21 cellular contexts compared by ENCODE assay signal in the genomic region with DNA sequence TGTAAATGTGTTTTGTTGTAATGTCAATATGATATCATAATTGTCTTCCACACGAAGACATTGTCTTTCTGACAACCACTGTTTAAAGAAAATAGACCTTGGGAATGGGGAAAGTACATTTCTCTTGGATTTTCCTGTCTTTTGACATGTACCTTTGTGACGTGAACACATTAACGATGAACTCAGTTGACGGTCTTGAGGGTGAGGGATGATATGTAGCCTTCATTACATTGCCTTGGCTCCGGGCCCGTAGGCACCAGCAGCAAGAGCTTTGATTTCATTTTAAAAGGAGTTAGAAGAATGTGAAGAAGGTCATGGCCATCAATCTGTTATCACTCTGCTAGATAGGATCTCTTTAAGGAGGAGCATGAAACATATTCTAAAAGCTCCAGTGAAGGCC.
DNase-seq lines count a peak whose midpoint lies in the region; ATAC-seq, FAIRE-seq and TF ChIP-seq lines count a peak whose summit lies in the region.
"Had no signal": no experiment of that assay in that cellular context is flagged by ENCODE, and none has a peak within 500 bp of the region (broad histone marks: within the 10 kb centered on the region; RNA-seq: fewer than 3 reads in every experiment).

No MANE protein-coding gene starts in this region.

- H3K79me2 ChIP-seq in SK-N-SH (ENCODE audit: insufficient read depth): no peaks in the 10 kb centered on the region

- no peak for FAIRE-seq in small intestine (lab: Jason Lieb, UNC)
- FAIRE-seq: GM12891, RCC 7860 had no signal

- H3K27me3 ChIP-seq in SK-N-SH (ENCODE audit: insufficient read depth): no peaks in the 10 kb centered on the region
- H3K27me3 ChIP-seq in small intestine (ENCODE audit: control insufficient read depth in 2 of 2, insufficient read depth in 2 of 2, low read length in 2 of 2): peaks cover 0 to 3% of the 10 kb centered on the region in 2 donors

- H3K27me3 Mint-ChIP-seq in mesothelial cell of epicardium (ENCODE audit: low read depth): no peaks in the 10 kb centered on the region
- peaks cover 4% of the 10 kb centered on the region for H3K27me3 Mint-ChIP-seq in activated CD4-positive, alpha-beta memory T cell treated with anti-CD3 and anti-CD28 coated beads for 36 hours

- no peaks in the 10 kb centered on the region for H3F3A ChIP-seq in SK-N-SH (replicated peaks; ENCODE audit: insufficient read depth)

- TF ChIP-seq CTCF in SK-N-SH (IDR thresholded peaks at IDR 0.05) (no peak), mesothelial cell of epicardium (IDR thresholded peaks at IDR 0.05; ENCODE audit: unreplicated experiment) (no peak)

- DNase-seq in SK-N-SH: no peak
- peak; percentile 57 for DNase-seq in SK-N-DZ (ENCODE audit: low spot score)
- DNase-seq in mesothelial cell of epicardium (ENCODE audit: low spot score in 2 of 2, unreplicated experiment in 2 of 2): no peak
- peak; percentile 33 for DNase-seq in small intestine
- no peak for DNase-seq in NCI-H524 treated with DMSO at 0.1 percent for 48 hours (lab: John Stamatoyannopoulos, UW)
- DNase-seq in activated CD4-positive, alpha-beta memory T cell treated with anti-CD3 and anti-CD28 coated beads for 36 hours: no peak
- DNase-seq: Calu3, DMS79 treated with DMSO at 0.1 percent for 48 hours, GF-D8, GOT3, Kasumi-1, NCI-H1092 treated with DMSO at 0.1 percent for 48 hours, NCI-H1436, NCI-H187 treated with DMSO at 0.1 percent for 48 hours, NCI-H510A had no signal

- H4K20me1 ChIP-seq in SK-N-SH (ENCODE audit: insufficient read depth): no peaks in the 10 kb centered on the region

- no peak overlapping the region for H3K9ac ChIP-seq in SK-N-SH

- H3K4me3 Mint-ChIP-seq in mesothelial cell of epicardium: peak overlapping the region; percentile 17
- no peak overlapping the region for H3K4me3 Mint-ChIP-seq in activated CD4-positive, alpha-beta memory T cell treated with anti-CD3 and anti-CD28 coated beads for 36 hours

- ATAC-seq in SK-N-SH treated with all-trans-retinoic acid at 6 μM for 48 hours (peak; percentile 19; the same call in 2 of the 3 replicates), HG02623 (IDR thresholded peaks at IDR 0.05; ENCODE audit: unreplicated experiment) (no peak)

- intact Hi-C loops in activated CD4-positive, alpha-beta memory T cell treated with anti-CD3 and anti-CD28 coated beads for 36 hours (cut with micrococcal nuclease): no loop called here

- H3K4me2 ChIP-seq in SK-N-SH: no peak overlapping the region

- CTCF ChIA-PET in SK-N-SH (lab: Yijun Ruan, JAX): interaction anchor here (0.5 to 0.9 kb wide), 2 partner anchors 11 to 915 kb away, joined by 3 read pairs; no protein-coding TSS in a partner anchor
- CTCF ChIA-PET in activated CD4-positive, alpha-beta memory T cell treated with anti-CD3 and anti-CD28 coated beads for 36 hours (lab: Charles Lee): no interaction called here

- TF ChIP-seq RAD21 in SK-N-SH (IDR thresholded peaks at IDR 0.05; ENCODE audit: low read length): no peak

- H2AFZ ChIP-seq in SK-N-SH (ENCODE audit: low read depth): no peak overlapping the region

- H3K27ac ChIP-seq in SK-N-SH (ENCODE audit: low read depth in 2 of 2, low read length in 1 of 2) (no peak overlapping the region), small intestine (ENCODE audit: low read depth in 1 of 2, low read length in 1 of 2) (no peak overlapping the region)
- H3K27ac ChIP-seq: HL-60 had no signal

- H3K36me3 ChIP-seq in SK-N-SH (replicated peaks in 1 of 2; ENCODE audit: control insufficient read depth in 1 of 2, insufficient read depth in 2 of 2, low read length in 1 of 2) (no peaks in the 10 kb centered on the region), small intestine (ENCODE audit: control insufficient read depth in 2 of 2, insufficient read depth in 2 of 2, low read length in 2 of 2) (no peaks in the 10 kb centered on the region)
- H3K36me3 ChIP-seq: HAP-1 had no signal

- peak overlapping the region; percentile 80 for H3K27ac Mint-ChIP-seq in mesothelial cell of epicardium
- no peak overlapping the region for H3K27ac Mint-ChIP-seq in activated CD4-positive, alpha-beta memory T cell treated with anti-CD3 and anti-CD28 coated beads for 36 hours

- H3K4me3 ChIP-seq in SK-N-SH (ENCODE audit: low read depth in 2 of 2, low read length in 1 of 2): no peak overlapping the region
- no peak overlapping the region for H3K4me3 ChIP-seq in small intestine (ENCODE audit: low read depth in 1 of 2, low read length in 2 of 2)
- H3K4me3 ChIP-seq: HAP-1 had no signal

- TF ChIP-seq EP300 in SK-N-SH (IDR thresholded peaks at IDR 0.05; ENCODE audit: borderline replicate concordance in 1 of 2, low read depth in 1 of 2, low read length in 1 of 2): no peak

- H3K9me3 ChIP-seq in SK-N-SH (0 out of 2 replicates have a peak, but pooled peaks cover 6% of the 10 kb centered on the region), small intestine (ENCODE audit: control insufficient read depth, low read depth) (no peaks in the 10 kb centered on the region)
- H3K9me3 ChIP-seq: HAP-1 had no signal

- peaks cover 47% of the 10 kb centered on the region for H3K4me1 Mint-ChIP-seq in mesothelial cell of epicardium
- no peaks in the 10 kb centered on the region for H3K4me1 Mint-ChIP-seq in activated CD4-positive, alpha-beta memory T cell treated with anti-CD3 and anti-CD28 coated beads for 36 hours (ENCODE audit: low read depth)

- POLR2A ChIA-PET in SK-N-SH (lab: Yijun Ruan, JAX): no interaction called here
- POLR2A ChIA-PET in activated CD4-positive, alpha-beta memory T cell treated with anti-CD3 and anti-CD28 coated beads for 36 hours (lab: Charles Lee): no interaction called here

- peaks cover 10% of the 10 kb centered on the region for H3K9me3 Mint-ChIP-seq in mesothelial cell of epicardium
- H3K9me3 Mint-ChIP-seq in activated CD4-positive, alpha-beta memory T cell treated with anti-CD3 and anti-CD28 coated beads for 36 hours: peaks cover 3% of the 10 kb centered on the region

- WGBS in SK-N-SH (ENCODE audit: low lambda C conversion rate): 78% methylated on average over 6 of the region's 6 CpGs
- WGBS in small intestine, 3 donors: 19 to 51% (median 22%) methylated on average over 6 of the region's 6 CpGs

- no peaks in the 10 kb centered on the region for H3K36me3 Mint-ChIP-seq in mesothelial cell of epicardium
- H3K36me3 Mint-ChIP-seq in activated CD4-positive, alpha-beta memory T cell treated with anti-CD3 and anti-CD28 coated beads for 36 hours: no peaks in the 10 kb centered on the region

- no peaks in the 10 kb centered on the region for H3K9me2 ChIP-seq in SK-N-SH

- H3K4me1 ChIP-seq in SK-N-SH (ENCODE audit: control insufficient read depth in 1 of 2, insufficient read depth in 2 of 2, low read depth in 1 of 2, low read length in 1 of 2) (no peaks in the 10 kb centered on the region; a peak in 1 of 4 replicates), small intestine (ENCODE audit: control insufficient read depth in 2 of 2, insufficient read depth in 1 of 2, low read depth in 1 of 2, low read length in 1 of 2) (peaks cover 0 to 2% of the 10 kb centered on the region in 2 donors)
- H3K4me1 ChIP-seq: HAP-1 had no signal

TF ChIP-seq in SK-N-SH treated with all-trans-retinoic acid at 6 μM for 48 hours, 23 proteins besides CTCF, POLR2A, EP300 and RAD21 (continues in another document):
- TF ChIP-seq, protein P1, sequence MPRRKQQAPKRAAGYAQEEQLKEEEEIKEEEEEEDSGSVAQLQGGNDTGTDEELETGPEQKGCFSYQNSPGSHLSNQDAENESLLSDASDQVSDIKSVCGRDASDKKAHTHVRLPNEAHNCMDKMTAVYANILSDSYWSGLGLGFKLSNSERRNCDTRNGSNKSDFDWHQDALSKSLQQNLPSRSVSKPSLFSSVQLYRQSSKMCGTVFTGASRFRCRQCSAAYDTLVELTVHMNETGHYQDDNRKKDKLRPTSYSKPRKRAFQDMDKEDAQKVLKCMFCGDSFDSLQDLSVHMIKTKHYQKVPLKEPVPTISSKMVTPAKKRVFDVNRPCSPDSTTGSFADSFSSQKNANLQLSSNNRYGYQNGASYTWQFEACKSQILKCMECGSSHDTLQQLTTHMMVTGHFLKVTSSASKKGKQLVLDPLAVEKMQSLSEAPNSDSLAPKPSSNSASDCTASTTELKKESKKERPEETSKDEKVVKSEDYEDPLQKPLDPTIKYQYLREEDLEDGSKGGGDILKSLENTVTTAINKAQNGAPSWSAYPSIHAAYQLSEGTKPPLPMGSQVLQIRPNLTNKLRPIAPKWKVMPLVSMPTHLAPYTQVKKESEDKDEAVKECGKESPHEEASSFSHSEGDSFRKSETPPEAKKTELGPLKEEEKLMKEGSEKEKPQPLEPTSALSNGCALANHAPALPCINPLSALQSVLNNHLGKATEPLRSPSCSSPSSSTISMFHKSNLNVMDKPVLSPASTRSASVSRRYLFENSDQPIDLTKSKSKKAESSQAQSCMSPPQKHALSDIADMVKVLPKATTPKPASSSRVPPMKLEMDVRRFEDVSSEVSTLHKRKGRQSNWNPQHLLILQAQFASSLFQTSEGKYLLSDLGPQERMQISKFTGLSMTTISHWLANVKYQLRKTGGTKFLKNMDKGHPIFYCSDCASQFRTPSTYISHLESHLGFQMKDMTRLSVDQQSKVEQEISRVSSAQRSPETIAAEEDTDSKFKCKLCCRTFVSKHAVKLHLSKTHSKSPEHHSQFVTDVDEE (CRISPR knock-in tag; IDR thresholded peaks at IDR 0.05): no peak

TF ChIP-seq in SK-N-SH, 30 proteins besides CTCF, POLR2A, EP300 and RAD21 (continues in another document):
- TF ChIP-seq RFX5 (IDR thresholded peaks at IDR 0.05; ENCODE audit: low read length) (no peak), RXRA (IDR thresholded peaks at IDR 0.05; ENCODE audit: borderline replicate concordance, low read depth) (no peak), NRF1 (IDR thresholded peaks at IDR 0.05; ENCODE audit: low read depth, low read length) (no peak), CHD2 (IDR thresholded peaks at IDR 0.05; ENCODE audit: low read length, partially characterized antibody) (no peak), EZH2phosphoT487 (IDR thresholded peaks at IDR 0.05; ENCODE audit: borderline replicate concordance, low read depth) (no peak), TCF12 (IDR thresholded peaks at IDR 0.05) (no peak), FOXJ3 (CRISPR knock-in tag; IDR thresholded peaks at IDR 0.05) (no peak), TAF1 (IDR thresholded peaks at IDR 0.05; ENCODE audit: borderline replicate concordance, low read depth, low read length) (no peak)
- TF ChIP-seq, protein P2, sequence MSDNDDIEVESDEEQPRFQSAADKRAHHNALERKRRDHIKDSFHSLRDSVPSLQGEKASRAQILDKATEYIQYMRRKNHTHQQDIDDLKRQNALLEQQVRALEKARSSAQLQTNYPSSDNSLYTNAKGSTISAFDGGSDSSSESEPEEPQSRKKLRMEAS (IDR thresholded peaks at IDR 0.05; ENCODE audit: low read depth): no peak

Comparison
In these comparisons a context has a peak if more than half of its experiments do, and no peak if none do; other contexts are left out.
1. DNase-seq: peak in SK-N-DZ (single experiment) and small intestine (single experiment); none in SK-N-SH (single experiment), mesothelial cell of epicardium (0 of 2), NCI-H524 treated with DMSO at 0.1 percent for 48 hours (single experiment) and activated CD4-positive, alpha-beta memory T cell treated with anti-CD3 and anti-CD28 coated beads for 36 hours (single experiment).